24 cellular contexts compared by ENCODE assay signal in the genomic region with DNA sequence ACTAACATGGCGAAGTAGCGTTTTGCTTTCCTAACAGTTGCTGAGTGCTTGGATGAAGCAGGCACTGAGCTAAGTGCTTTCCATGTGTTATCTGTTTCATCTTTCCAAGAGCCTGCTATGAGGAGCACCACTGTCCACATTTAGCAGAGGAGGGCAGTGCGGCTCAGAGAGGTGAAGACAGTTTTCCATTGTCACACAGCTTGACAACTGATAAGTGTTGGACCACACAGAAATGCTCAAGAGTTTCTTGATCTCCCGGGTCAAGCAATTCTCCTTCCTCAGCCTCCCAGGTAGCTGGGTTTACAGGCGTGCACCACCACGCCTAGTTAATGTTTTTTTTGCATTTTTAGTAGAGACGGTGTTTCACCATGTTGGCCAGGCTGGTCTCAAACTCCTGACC.
"Had no signal": no experiment of that assay in that cellular context is flagged by ENCODE, and none has a peak within 500 bp of the region (broad histone marks: within the 10 kb centered on the region; RNA-seq: fewer than 3 reads in every experiment).

No MANE protein-coding gene starts in this region.

- H3K36me3 Mint-ChIP-seq: natural killer cell; stimulated activated effector memory CD8-positive, alpha-beta T cell treated with anti-CD3 and anti-CD28 coated beads, Interleukin-12 subunit alpha, Interleukin-12 subunit beta, amount 100 ng/mL, for 72 hours had no signal

- H3K36me3 ChIP-seq: heart left ventricle, ovary, tibial nerve, upper lobe of right lung, vagina had no signal

- DNase-seq: cortex of kidney; effector memory CD4-positive, alpha-beta T cell; heart left ventricle; hypothalamus; kidney glomerular epithelial cell; mammary epithelial cell; mucosa of descending colon; natural killer cell; nucleus accumbens; ovary; right cardiac atrium; stimulated activated CD4-positive, alpha-beta T cell treated with anti-CD3 and anti-CD28 coated beads, Interleukin-4, amount 100 ng/mL, for 1 hour; stimulated activated CD8-positive, alpha-beta memory T cell treated with anti-CD3 and anti-CD28 coated beads, Interleukin-4, amount 100 ng/mL, for 48 hours; upper lobe of right lung had no signal

- H3K27ac ChIP-seq: heart left ventricle, ovary, upper lobe of right lung, vagina had no signal

- H3K9me3 Mint-ChIP-seq: natural killer cell; neural crest cell; stimulated activated effector memory CD8-positive, alpha-beta T cell treated with anti-CD3 and anti-CD28 coated beads, Interleukin-12 subunit alpha, Interleukin-12 subunit beta, amount 100 ng/mL, for 72 hours; stimulated activated naive CD8-positive, alpha-beta T cell treated with anti-CD3 and anti-CD28 coated beads, Interleukin-15, Interleukin-2, amounts not matched to agents 100 ng/mL and 50 ng/mL, for 24 hours had no signal

- H3K27ac Mint-ChIP-seq: natural killer cell; progenitor cell of endocrine pancreas; stimulated activated effector memory CD8-positive, alpha-beta T cell treated with anti-CD3 and anti-CD28 coated beads, Interleukin-12 subunit alpha, Interleukin-12 subunit beta, amount 100 ng/mL, for 72 hours; stimulated activated naive CD8-positive, alpha-beta T cell treated with anti-CD3 and anti-CD28 coated beads, Interleukin-15, Interleukin-2, amounts not matched to agents 100 ng/mL and 50 ng/mL, for 24 hours had no signal

- H3K4me1 Mint-ChIP-seq: natural killer cell had no signal

- H3K4me3 Mint-ChIP-seq: natural killer cell; stimulated activated effector memory CD8-positive, alpha-beta T cell treated with anti-CD3 and anti-CD28 coated beads, Interleukin-12 subunit alpha, Interleukin-12 subunit beta, amount 100 ng/mL, for 72 hours; stimulated activated naive CD8-positive, alpha-beta T cell treated with anti-CD3 and anti-CD28 coated beads, Interleukin-15, Interleukin-2, amounts not matched to agents 100 ng/mL and 50 ng/mL, for 24 hours had no signal

- H3K27me3 Mint-ChIP-seq: progenitor cell of endocrine pancreas; stimulated activated naive CD8-positive, alpha-beta T cell treated with anti-CD3 and anti-CD28 coated beads, Interleukin-15, Interleukin-2, amounts not matched to agents 100 ng/mL and 50 ng/mL, for 24 hours had no signal

- ATAC-seq: esophagus mucosa; heart left ventricle; mucosa of descending colon; natural killer cell; right cardiac atrium; stimulated activated effector memory CD8-positive, alpha-beta T cell treated with anti-CD3 and anti-CD28 coated beads, Interleukin-12 subunit alpha, Interleukin-12 subunit beta, amount 100 ng/mL, for 72 hours; upper lobe of right lung had no signal

- H3K4me3 ChIP-seq: heart left ventricle, mucosa of descending colon, ovary, tibial nerve, upper lobe of right lung, vagina had no signal

- H3K27me3 ChIP-seq: heart left ventricle, ovary, tibial nerve, upper lobe of right lung, vagina had no signal

- FAIRE-seq: endometrium, frontal cortex, islet of Langerhans had no signal

- H3K9me3 ChIP-seq: heart left ventricle, mucosa of descending colon, ovary, tibial nerve, upper lobe of right lung, vagina had no signal
